18 cellular contexts compared by ENCODE assay signal in genomic region chr13:39144391-39144790, GRCh38.
"Had no signal": no experiment of that assay in that cellular context is flagged by ENCODE, and none has a peak within 500 bp of the region (broad histone marks: within the 10 kb centered on the region; RNA-seq: fewer than 3 reads in every experiment).

No MANE protein-coding gene starts in this region.

- H3K27me3 ChIP-seq: gastrocnemius medialis, heart left ventricle, right atrium auricular region, suprapubic skin, upper lobe of right lung, uterus had no signal

- H2AFZ ChIP-seq: hepatocyte had no signal

- H3K4me2 ChIP-seq: hepatocyte, neural progenitor cell had no signal

- DNase-seq: effector CD8-positive, alpha-beta T cell; naive B cell; stimulated activated naive CD4-positive, alpha-beta T cell; stimulated activated naive CD8-positive, alpha-beta T cell treated with anti-CD3 and anti-CD28 coated beads, Interleukin-15, amount 100 ng/mL, for 72 hours; upper lobe of right lung had no signal

- H3K9me3 ChIP-seq: gastrocnemius medialis, mucosa of descending colon, prostate gland, right atrium auricular region, suprapubic skin, transverse colon, upper lobe of right lung, uterus had no signal

- H3K9ac ChIP-seq: neural progenitor cell had no signal

- H3K27ac ChIP-seq: epithelial cell of prostate, gastrocnemius medialis, hepatocyte, neural progenitor cell, prostate gland, right atrium auricular region, suprapubic skin, transverse colon, upper lobe of right lung had no signal

- H3K36me3 ChIP-seq: gastrocnemius medialis, heart left ventricle, neural progenitor cell, prostate gland, right atrium auricular region, suprapubic skin, transverse colon, upper lobe of right lung, uterus had no signal

- H3K4me3 ChIP-seq: gastrocnemius medialis, hepatocyte, mucosa of descending colon, neural progenitor cell, prostate gland, right atrium auricular region, smooth muscle cell, suprapubic skin, transverse colon, upper lobe of right lung had no signal

- ATAC-seq: natural killer cell treated with Interleukin-12 subunit alpha and Interleukin-12 subunit beta and Interleukin-15 and Interleukin-18, amount 100 ng/mL, for 72 hours; stimulated activated naive CD8-positive, alpha-beta T cell treated with anti-CD3 and anti-CD28 coated beads, Interleukin-15, amount 100 ng/mL, for 72 hours had no signal

- H3K4me1 ChIP-seq: neural progenitor cell, prostate gland, transverse colon, uterus had no signal

- H3K79me2 ChIP-seq: hepatocyte had no signal
